In the genomic region with DNA sequence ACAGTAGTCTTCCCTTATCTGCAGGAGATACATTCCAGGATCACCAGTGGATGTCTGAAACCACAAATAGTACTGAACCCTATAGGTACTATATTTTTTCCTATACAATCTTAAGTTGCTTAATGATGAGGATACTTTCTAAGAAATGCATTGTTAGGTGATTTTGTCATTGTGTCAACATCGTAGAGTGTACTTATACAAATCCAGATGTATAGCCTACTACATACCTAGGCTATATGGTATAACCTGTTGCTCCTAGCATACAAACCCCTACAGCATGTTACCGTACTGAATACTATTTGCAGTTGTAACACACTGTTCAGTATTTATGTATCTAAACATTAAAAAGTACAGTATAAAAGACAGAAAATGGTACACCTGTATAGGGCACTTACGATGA, we compare ENCODE assay signal across 31 cellular contexts.
"Had no signal": no experiment of that assay in that cellular context is flagged by ENCODE, and none has a peak within 500 bp of the region (broad histone marks: within the 10 kb centered on the region; RNA-seq: fewer than 3 reads in every experiment).

No MANE protein-coding gene starts in this region.

- DNase-seq: activated B cell treated with CpG ODN at 0.5 μM for 24 hours; activated CD4-positive, alpha-beta memory T cell treated with anti-CD3 and anti-CD28 coated beads, Interleukin-2, amount 10 ng/mL, durations not matched to agents 7 days and 5 days; activated CD4-positive, alpha-beta T cell treated with anti-CD3 and anti-CD28 coated beads for 1 hour; activated CD4-positive, alpha-beta T cell treated with anti-CD3 and anti-CD28 coated beads for 36 hours; activated CD4-positive, alpha-beta T cell treated with anti-CD3 and anti-CD28 coated beads for 48 hours; activated CD4-positive, alpha-beta T cell treated with anti-CD3 and anti-CD28 coated beads, Interleukin-2, amount 10 ng/mL, durations not matched to agents 7 days and 5 days; activated CD4-positive, alpha-beta T cell treated with anti-CD3 and anti-CD28 coated beads, Interleukin-2, amount 50 U/mL, for 48 hours; activated CD8-positive, alpha-beta memory T cell treated with anti-CD3 and anti-CD28 coated beads for 24 hours; activated CD8-positive, alpha-beta memory T cell treated with anti-CD3 and anti-CD28 coated beads, Interleukin-2, amount 10 ng/mL, durations not matched to agents 7 days and 5 days; activated CD8-positive, alpha-beta memory T cell treated with anti-CD3 and anti-CD28 coated beads, Interleukin-2, amount 50 U/mL, for 48 hours; activated CD8-positive, alpha-beta T cell treated with anti-CD3 and anti-CD28 coated beads, Interleukin-2, amount 10 ng/mL, durations not matched to agents 7 days and 5 days; activated effector memory CD4-positive, alpha-beta T cell treated with Interleukin-2 at 50 U/mL for 16 hours; activated gamma-delta T cell; activated naive CD4-positive, alpha-beta T cell treated with anti-CD3 and anti-CD28 coated beads, Interleukin-2, amount 10 ng/mL, durations not matched to agents 7 days and 5 days; activated naive CD4-positive, alpha-beta T cell treated with Interleukin-2 at 50 U/mL for 16 hours; activated naive CD8-positive, alpha-beta T cell treated with anti-CD3 and anti-CD28 coated beads, Interleukin-2, amount 10 ng/mL, durations not matched to agents 7 days and 5 days; activated naive CD8-positive, alpha-beta T cell treated with anti-CD3 and anti-CD28 coated beads, Interleukin-2, amount 50 U/mL, for 24 hours; activated T-cell treated with anti-CD3 and anti-CD28 coated beads, Interleukin-2, amount 50 U/mL, for 24 hours; activated T-cell treated with anti-CD3 and anti-CD28 coated beads, Interleukin-2, amount 50 U/mL, for 48 hours; amygdala; anterior cingulate cortex; central memory CD4-positive, alpha-beta T cell; T-helper 2 cell; T-helper 9 cell had no signal

- H3K4me3 ChIP-seq: ascending aorta, cardiac muscle cell had no signal

- H3K4me1 ChIP-seq: ascending aorta had no signal

- H3K36me3 ChIP-seq: ascending aorta, cardiac muscle cell had no signal

- H3K27ac ChIP-seq: ascending aorta, cardiac muscle cell, VCaP had no signal

- H3K27me3 ChIP-seq: ascending aorta, cardiac muscle cell had no signal

- FAIRE-seq: bronchial epithelial cell, colon, TTC549 had no signal

- H3K9me3 ChIP-seq: ascending aorta had no signal

- ATAC-seq: activated CD4-positive, alpha-beta T cell treated with anti-CD3 and anti-CD28 coated beads for 36 hours; activated CD4-positive, CD25-positive, alpha-beta regulatory T cell treated with anti-CD3 and anti-CD28 coated beads, Interleukin-2, amount 50 U/mL, for 24 hours; activated CD8-positive, alpha-beta memory T cell treated with anti-CD3 and anti-CD28 coated beads, Interleukin-2, amount 10 ng/mL, durations not matched to agents 7 days and 5 days; activated CD8-positive, alpha-beta T cell treated with anti-CD3 and anti-CD28 coated beads, Interleukin-2, amount 10 ng/mL, durations not matched to agents 7 days and 5 days; activated naive CD8-positive, alpha-beta T cell treated with anti-CD3 and anti-CD28 coated beads, Interleukin-2, amount 50 U/mL, for 24 hours had no signal
